2 cellular contexts compared by ENCODE assay signal in the genomic region with DNA sequence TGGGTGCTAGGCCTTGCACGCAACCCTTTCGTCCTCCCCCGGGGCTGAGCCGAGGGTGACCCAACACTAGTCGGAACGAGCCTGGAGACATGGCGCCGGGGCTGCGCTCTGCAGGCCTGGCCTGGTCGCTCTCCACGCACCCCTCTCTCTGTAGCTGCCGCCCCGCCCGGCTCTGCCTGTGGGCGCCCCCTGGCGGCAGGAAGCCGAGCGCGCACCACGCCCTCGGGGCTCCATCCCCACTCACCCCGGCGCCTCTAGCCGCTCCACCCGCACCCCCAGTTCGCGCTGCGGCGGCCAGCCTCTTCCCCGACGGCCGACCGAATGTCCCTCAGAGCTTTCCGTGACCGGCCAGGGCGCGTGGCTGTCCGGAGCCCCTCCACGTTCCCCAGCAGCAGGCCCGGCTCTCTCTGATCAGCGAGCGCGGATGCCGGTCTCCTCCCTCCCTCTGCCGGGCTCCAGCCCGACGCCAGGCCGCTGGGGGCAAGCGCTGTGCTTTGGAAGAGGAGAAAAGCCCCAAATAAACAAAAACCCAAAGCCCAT.
TF ChIP-seq lines count a peak whose summit lies in the region.

No MANE protein-coding gene starts in this region.

TF ChIP-seq in HEK293, 187 proteins besides CTCF, POLR2A, EP300 and RAD21 (continued from another document and continues in another):
- TF ChIP-seq SP7 (tag by site-specific recombination; IDR thresholded peaks at IDR 0.05) (peak; percentile 48; the same call in 1 of the 2 replicates), YY2 (tag by site-specific recombination; IDR thresholded peaks at IDR 0.05) (0 out of 2 replicates have a peak, but pooled peaks have one; percentile 31), ZNF664 (tag by site-specific recombination; IDR thresholded peaks at IDR 0.05) (no peak), ZNF423 (tag by site-specific recombination; IDR thresholded peaks at IDR 0.05) (no peak), ZEB2 (tag by site-specific recombination; IDR thresholded peaks at IDR 0.05) (0 out of 2 replicates have a peak, but pooled peaks have one; percentile 38), ZNF707 (tag by site-specific recombination; IDR thresholded peaks at IDR 0.05) (no peak), KLF7 (tag by site-specific recombination; IDR thresholded peaks at IDR 0.05; ENCODE audit: borderline replicate concordance) (peak; percentile 80; the same call in 1 of the 2 replicates), MZF1 (tag by site-specific recombination; IDR thresholded peaks at IDR 0.05; ENCODE audit: borderline replicate concordance) (peak; percentile 57; the same call in 1 of the 2 replicates), ZNF677 (tag by site-specific recombination; IDR thresholded peaks at IDR 0.05) (0 out of 2 replicates have a peak, but pooled peaks have one; percentile 10), ZNF585B (tag by site-specific recombination; IDR thresholded peaks at IDR 0.05) (no peak)
- TF ChIP-seq, protein P1, sequence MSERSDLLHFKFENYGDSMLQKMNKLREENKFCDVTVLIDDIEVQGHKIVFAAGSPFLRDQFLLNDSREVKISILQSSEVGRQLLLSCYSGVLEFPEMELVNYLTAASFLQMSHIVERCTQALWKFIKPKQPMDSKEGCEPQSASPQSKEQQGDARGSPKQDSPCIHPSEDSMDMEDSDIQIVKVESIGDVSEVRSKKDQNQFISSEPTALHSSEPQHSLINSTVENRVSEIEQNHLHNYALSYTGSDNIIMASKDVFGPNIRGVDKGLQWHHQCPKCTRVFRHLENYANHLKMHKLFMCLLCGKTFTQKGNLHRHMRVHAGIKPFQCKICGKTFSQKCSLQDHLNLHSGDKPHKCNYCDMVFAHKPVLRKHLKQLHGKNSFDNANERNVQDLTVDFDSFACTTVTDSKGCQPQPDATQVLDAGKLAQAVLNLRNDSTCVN (tag by site-specific recombination; optimal IDR thresholded peaks at IDR 0.05) = peak; percentile 78
- TF ChIP-seq, protein P2, sequence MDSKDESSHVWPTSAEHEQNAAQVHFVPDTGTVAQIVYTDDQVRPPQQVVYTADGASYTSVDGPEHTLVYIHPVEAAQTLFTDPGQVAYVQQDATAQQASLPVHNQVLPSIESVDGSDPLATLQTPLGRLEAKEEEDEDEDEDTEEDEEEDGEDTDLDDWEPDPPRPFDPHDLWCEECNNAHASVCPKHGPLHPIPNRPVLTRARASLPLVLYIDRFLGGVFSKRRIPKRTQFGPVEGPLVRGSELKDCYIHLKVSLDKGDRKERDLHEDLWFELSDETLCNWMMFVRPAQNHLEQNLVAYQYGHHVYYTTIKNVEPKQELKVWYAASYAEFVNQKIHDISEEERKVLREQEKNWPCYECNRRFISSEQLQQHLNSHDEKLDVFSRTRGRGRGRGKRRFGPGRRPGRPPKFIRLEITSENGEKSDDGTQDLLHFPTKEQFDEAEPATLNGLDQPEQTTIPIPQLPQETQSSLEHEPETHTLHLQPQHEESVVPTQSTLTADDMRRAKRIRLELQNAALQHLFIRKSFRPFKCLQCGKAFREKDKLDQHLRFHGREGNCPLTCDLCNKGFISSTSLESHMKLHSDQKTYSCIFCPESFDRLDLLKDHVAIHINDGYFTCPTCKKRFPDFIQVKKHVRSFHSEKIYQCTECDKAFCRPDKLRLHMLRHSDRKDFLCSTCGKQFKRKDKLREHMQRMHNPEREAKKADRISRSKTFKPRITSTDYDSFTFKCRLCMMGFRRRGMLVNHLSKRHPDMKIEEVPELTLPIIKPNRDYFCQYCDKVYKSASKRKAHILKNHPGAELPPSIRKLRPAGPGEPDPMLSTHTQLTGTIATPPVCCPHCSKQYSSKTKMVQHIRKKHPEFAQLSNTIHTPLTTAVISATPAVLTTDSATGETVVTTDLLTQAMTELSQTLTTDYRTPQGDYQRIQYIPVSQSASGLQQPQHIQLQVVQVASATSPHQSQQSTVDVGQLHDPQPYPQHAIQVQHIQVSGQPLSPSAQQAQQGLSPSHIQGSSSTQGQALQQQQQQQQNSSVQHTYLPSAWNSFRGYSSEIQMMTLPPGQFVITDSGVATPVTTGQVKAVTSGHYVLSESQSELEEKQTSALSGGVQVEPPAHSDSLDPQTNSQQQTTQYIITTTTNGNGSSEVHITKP (tag by site-specific recombination; IDR thresholded peaks at IDR 0.05) = 0 out of 2 replicates have a peak, but pooled peaks have one; percentile 11
- TF ChIP-seq, protein P3, sequence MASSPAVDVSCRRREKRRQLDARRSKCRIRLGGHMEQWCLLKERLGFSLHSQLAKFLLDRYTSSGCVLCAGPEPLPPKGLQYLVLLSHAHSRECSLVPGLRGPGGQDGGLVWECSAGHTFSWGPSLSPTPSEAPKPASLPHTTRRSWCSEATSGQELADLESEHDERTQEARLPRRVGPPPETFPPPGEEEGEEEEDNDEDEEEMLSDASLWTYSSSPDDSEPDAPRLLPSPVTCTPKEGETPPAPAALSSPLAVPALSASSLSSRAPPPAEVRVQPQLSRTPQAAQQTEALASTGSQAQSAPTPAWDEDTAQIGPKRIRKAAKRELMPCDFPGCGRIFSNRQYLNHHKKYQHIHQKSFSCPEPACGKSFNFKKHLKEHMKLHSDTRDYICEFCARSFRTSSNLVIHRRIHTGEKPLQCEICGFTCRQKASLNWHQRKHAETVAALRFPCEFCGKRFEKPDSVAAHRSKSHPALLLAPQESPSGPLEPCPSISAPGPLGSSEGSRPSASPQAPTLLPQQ (tag by site-specific recombination; IDR thresholded peaks at IDR 0.05) = 0 out of 2 replicates have a peak, but pooled peaks have one; percentile 27
- TF ChIP-seq, protein P4, sequence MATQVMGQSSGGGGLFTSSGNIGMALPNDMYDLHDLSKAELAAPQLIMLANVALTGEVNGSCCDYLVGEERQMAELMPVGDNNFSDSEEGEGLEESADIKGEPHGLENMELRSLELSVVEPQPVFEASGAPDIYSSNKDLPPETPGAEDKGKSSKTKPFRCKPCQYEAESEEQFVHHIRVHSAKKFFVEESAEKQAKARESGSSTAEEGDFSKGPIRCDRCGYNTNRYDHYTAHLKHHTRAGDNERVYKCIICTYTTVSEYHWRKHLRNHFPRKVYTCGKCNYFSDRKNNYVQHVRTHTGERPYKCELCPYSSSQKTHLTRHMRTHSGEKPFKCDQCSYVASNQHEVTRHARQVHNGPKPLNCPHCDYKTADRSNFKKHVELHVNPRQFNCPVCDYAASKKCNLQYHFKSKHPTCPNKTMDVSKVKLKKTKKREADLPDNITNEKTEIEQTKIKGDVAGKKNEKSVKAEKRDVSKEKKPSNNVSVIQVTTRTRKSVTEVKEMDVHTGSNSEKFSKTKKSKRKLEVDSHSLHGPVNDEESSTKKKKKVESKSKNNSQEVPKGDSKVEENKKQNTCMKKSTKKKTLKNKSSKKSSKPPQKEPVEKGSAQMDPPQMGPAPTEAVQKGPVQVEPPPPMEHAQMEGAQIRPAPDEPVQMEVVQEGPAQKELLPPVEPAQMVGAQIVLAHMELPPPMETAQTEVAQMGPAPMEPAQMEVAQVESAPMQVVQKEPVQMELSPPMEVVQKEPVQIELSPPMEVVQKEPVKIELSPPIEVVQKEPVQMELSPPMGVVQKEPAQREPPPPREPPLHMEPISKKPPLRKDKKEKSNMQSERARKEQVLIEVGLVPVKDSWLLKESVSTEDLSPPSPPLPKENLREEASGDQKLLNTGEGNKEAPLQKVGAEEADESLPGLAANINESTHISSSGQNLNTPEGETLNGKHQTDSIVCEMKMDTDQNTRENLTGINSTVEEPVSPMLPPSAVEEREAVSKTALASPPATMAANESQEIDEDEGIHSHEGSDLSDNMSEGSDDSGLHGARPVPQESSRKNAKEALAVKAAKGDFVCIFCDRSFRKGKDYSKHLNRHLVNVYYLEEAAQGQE (tag by site-specific recombination; IDR thresholded peaks at IDR 0.05) = peak; percentile 49; the same call in 1 of the 2 replicates

TF ChIP-seq in HepG2, 621 proteins besides CTCF, POLR2A, EP300 and RAD21 (continued from another document and continues in another):
- TF ChIP-seq, protein P5, sequence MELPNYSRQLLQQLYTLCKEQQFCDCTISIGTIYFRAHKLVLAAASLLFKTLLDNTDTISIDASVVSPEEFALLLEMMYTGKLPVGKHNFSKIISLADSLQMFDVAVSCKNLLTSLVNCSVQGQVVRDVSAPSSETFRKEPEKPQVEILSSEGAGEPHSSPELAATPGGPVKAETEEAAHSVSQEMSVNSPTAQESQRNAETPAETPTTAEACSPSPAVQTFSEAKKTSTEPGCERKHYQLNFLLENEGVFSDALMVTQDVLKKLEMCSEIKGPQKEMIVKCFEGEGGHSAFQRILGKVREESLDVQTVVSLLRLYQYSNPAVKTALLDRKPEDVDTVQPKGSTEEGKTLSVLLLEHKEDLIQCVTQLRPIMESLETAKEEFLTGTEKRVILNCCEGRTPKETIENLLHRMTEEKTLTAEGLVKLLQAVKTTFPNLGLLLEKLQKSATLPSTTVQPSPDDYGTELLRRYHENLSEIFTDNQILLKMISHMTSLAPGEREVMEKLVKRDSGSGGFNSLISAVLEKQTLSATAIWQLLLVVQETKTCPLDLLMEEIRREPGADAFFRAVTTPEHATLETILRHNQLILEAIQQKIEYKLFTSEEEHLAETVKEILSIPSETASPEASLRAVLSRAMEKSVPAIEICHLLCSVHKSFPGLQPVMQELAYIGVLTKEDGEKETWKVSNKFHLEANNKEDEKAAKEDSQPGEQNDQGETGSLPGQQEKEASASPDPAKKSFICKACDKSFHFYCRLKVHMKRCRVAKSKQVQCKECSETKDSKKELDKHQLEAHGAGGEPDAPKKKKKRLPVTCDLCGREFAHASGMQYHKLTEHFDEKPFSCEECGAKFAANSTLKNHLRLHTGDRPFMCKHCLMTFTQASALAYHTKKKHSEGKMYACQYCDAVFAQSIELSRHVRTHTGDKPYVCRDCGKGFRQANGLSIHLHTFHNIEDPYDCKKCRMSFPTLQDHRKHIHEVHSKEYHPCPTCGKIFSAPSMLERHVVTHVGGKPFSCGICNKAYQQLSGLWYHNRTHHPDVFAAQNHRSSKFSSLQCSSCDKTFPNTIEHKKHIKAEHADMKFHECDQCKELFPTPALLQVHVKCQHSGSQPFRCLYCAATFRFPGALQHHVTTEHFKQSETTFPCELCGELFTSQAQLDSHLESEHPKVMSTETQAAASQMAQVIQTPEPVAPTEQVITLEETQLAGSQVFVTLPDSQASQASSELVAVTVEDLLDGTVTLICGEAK (IDR thresholded peaks at IDR 0.05) = no peak
- TF ChIP-seq, protein P5 (CRISPR knock-in tag; IDR thresholded peaks at IDR 0.05) = peak; percentile 39; the same call in 1 of the 2 replicates
- TF ChIP-seq ZNF501 (CRISPR knock-in tag; IDR thresholded peaks at IDR 0.05) = peak; percentile 14; the same call in 1 of the 2 replicates
- TF ChIP-seq PPARG (CRISPR knock-in tag; conservative IDR thresholded peaks at IDR 0.05) = no peak
- TF ChIP-seq, protein P1 (CRISPR knock-in tag; IDR thresholded peaks at IDR 0.05; ENCODE audit: borderline replicate concordance) = 0 out of 2 replicates have a peak, but pooled peaks have one; percentile 40
- TF ChIP-seq, protein P6, sequence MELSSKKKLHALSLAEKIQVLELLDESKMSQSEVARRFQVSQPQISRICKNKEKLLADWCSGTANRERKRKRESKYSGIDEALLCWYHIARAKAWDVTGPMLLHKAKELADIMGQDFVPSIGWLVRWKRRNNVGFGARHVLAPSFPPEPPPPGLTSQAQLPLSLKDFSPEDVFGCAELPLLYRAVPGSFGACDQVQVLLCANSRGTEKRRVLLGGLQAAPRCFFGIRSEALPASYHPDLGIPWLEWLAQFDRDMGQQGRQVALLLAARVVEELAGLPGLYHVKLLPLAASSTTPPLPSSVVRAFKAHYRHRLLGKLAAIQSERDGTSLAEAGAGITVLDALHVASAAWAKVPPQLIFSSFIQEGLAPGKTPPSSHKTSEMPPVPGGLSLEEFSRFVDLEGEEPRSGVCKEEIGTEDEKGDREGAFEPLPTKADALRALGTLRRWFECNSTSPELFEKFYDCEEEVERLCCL (CRISPR knock-in tag; IDR thresholded peaks at IDR 0.05; ENCODE audit: borderline replicate concordance) = no peak
- TF ChIP-seq ZSCAN21 (CRISPR knock-in tag; IDR thresholded peaks at IDR 0.05; ENCODE audit: borderline replicate concordance) = 0 out of 2 replicates have a peak, but pooled peaks have one; percentile 22
- TF ChIP-seq, protein P7, sequence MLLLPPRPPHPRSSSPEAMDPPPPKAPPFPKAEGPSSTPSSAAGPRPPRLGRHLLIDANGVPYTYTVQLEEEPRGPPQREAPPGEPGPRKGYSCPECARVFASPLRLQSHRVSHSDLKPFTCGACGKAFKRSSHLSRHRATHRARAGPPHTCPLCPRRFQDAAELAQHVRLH (CRISPR knock-in tag; IDR thresholded peaks at IDR 0.05; ENCODE audit: borderline replicate concordance, low read depth) = 0 out of 2 replicates have a peak, but pooled peaks have one; percentile 50
- no peak for TF ChIP-seq MXI1 (IDR thresholded peaks at IDR 0.05; ENCODE audit: borderline replicate concordance, low read depth, low read length)
- TF ChIP-seq ZNF777 (CRISPR knock-in tag; IDR thresholded peaks at IDR 0.05) = peak; percentile 86
